In the genomic region with DNA sequence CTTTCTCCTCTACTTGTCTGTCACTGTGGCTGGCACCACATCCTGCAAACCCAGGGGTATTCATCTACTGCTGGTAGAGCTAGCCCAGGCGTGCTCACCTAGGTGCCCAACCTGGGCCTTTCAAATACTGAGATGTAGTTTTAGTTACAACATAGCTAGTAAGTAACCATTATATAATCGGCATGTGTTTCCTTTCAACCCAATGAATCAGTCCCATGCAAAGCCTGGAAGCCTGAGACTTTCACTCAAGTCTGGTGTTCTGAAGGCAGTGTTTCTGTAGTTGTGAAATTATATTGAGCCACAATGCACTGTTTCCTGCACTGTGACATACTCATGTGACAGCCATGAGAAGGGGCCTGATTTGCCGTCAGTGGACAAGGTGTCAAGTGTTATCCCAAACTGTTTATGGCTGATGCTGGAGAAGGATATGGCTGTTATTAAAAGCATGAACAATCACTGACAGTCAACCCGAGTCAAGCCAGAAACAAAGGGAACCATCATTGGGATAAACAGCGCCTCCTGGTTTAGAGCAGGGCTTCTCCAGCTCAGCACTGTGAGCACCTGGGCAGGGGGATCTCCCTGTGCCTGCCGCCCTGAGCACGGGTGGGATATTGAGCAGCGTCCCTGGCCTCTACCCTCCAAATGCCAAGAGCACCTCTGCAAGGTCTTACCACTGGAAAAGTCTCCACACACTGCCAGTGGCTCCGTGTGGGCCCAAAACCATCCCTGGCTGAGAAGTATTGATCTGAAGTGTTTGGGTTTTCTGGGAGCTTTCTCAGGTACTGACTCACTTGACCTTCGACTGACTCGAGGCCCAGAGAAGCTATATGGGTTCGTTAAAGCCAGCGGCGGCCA, we compare ENCODE assay signal across 8 cellular contexts. TPM values are rescaled to one million over a fixed set of nuclear protein-coding genes. Genes with fewer than 3 reads are reported as not detected.
A peak's percentile ranks its signal among the peaks of the same experiment; 100 is the strongest.
DNase-seq lines count a peak whose midpoint lies in the region; ATAC-seq and TF ChIP-seq lines count a peak whose summit lies in the region.

No MANE protein-coding gene starts in this region.

- H3K4me1 ChIP-seq in Loucy (ENCODE audit: insufficient read depth, low read length, poor library complexity, severe bottlenecking) (peaks cover 38% of the 10 kb centered on the region), adrenal gland (replicated peaks in 1 of 2) (peaks cover 25 to 37% of the 10 kb centered on the region in 2 donors), stomach (peaks cover 30 to 58% (median 39%) of the 10 kb centered on the region in 4 donors)

- peaks cover 37% of the 10 kb centered on the region; the same call in 1 of the 2 replicates for H3K36me3 ChIP-seq in Loucy (ENCODE audit: insufficient read depth, low read length)
- H3K36me3 ChIP-seq in adrenal gland (replicated peaks in 1 of 2) = peaks cover 0 to 42% of the 10 kb centered on the region in 2 donors
- H3K36me3 ChIP-seq in kidney epithelial cell (ENCODE audit: control insufficient read depth, insufficient read depth, low read length) = peaks cover 8% of the 10 kb centered on the region
- peaks cover 35 to 42% (median 41%) of the 10 kb centered on the region in 4 donors for H3K36me3 ChIP-seq in stomach

- H3K27me3 ChIP-seq in Loucy (ENCODE audit: insufficient read depth, low read length, poor library complexity, severe bottlenecking) (no peaks in the 10 kb centered on the region), adrenal gland (no peaks in the 10 kb centered on the region), kidney epithelial cell (ENCODE audit: control insufficient read depth, insufficient read depth, low read length) (no peaks in the 10 kb centered on the region), stomach (no peaks in the 10 kb centered on the region)

- DNase-seq in NCI-H510A treated with DMSO at 0.1 percent for 48 hours (lab: John Stamatoyannopoulos, UW) (peak; percentile 42), NCI-H510A (lab: John Stamatoyannopoulos, UW) (no peak), adrenal gland (peak in 6 of 7 donors; percentile 43 to 54 (median 46)), kidney epithelial cell (ENCODE audit: low read depth) (no peak), stomach (no peak)
- DNase-seq in effector CD8-positive, alpha-beta T cell (lab: John Stamatoyannopoulos, UW) = no peak

- H4K20me1 ChIP-seq in Loucy (ENCODE audit: insufficient read depth, low read length, poor library complexity, severe bottlenecking) = peaks cover 81% of the 10 kb centered on the region

- no peak for TF ChIP-seq EP300 in stomach (IDR thresholded peaks at IDR 0.05)

- TF ChIP-seq POLR2A in adrenal gland (IDR thresholded peaks at IDR 0.05) = peak in 1 of 2 donors; percentile 10
- no peak for TF ChIP-seq POLR2A in stomach (IDR thresholded peaks at IDR 0.05)

- no peaks in the 10 kb centered on the region for H3K9me2 ChIP-seq in Loucy (replicated peaks; ENCODE audit: low read depth, low read length)

- TF ChIP-seq CTCF in Loucy (conservative IDR thresholded peaks at IDR 0.05; ENCODE audit: low read length) (peak; percentile 59), adrenal gland (IDR thresholded peaks at IDR 0.05) (peak in 3 of 6 experiments; percentile 8 to 28 (median 19)), kidney epithelial cell (IDR thresholded peaks at IDR 0.05; ENCODE audit: insufficient read depth, low read length, poor library complexity, severe bottlenecking) (peak; percentile 47), stomach (IDR thresholded peaks at IDR 0.05) (peak in 2 of 7 experiments; percentile 16 to 30)

- H3K9me3 ChIP-seq in Loucy (ENCODE audit: insufficient read depth, low read depth, low read length) (no peaks in the 10 kb centered on the region), adrenal gland (replicated peaks in 1 of 3) (no peaks in the 10 kb centered on the region), stomach (no peaks in the 10 kb centered on the region)

- peak overlapping the region in 4 of 5 donors; percentile 90 to 100 (median 94) for H3K27ac ChIP-seq in adrenal gland
- H3K27ac ChIP-seq in stomach = peak overlapping the region; percentile 6 to 100 (median 91)

- ATAC-seq in GM18907 (IDR thresholded peaks at IDR 0.05; ENCODE audit: unreplicated experiment) = no peak

- peak overlapping the region; percentile 96 for H3K9ac ChIP-seq in Loucy (ENCODE audit: low read depth, low read length, poor library complexity, severe bottlenecking)

- intact Hi-C loops in adrenal gland (cut with DNase I) = loop anchor here in 1 of 2 donors (5.0 kb wide), 1 partner anchor 79 kb away; no protein-coding TSS in a partner anchor
- intact Hi-C loops in stomach (cut with DNase I; ENCODE audit: low total_unique reads) = no loop called here

- WGBS in adrenal gland, 4 donors = 12 to 19% (median 17%) methylated on average over 12 to 14 of the region's 14 CpGs
- WGBS in stomach, 5 donors = 13 to 19% (median 17%) methylated on average over 13 to 14 of the region's 14 CpGs

- H2AFZ ChIP-seq in Loucy (ENCODE audit: low read length) = no peak overlapping the region

- no peaks in the 10 kb centered on the region for H3F3A ChIP-seq in Loucy (ENCODE audit: low read depth)

- H3K4me2 ChIP-seq in Loucy (ENCODE audit: low read depth, low read length, poor library complexity, severe bottlenecking) = peak overlapping the region; percentile 98

- peaks cover 77% of the 10 kb centered on the region for H3K79me2 ChIP-seq in Loucy (ENCODE audit: insufficient read depth, low read length)

- H3K4me3 ChIP-seq in Loucy (ENCODE audit: low read length, poor library complexity, severe bottlenecking) (peak overlapping the region; percentile 94), adrenal gland (peak overlapping the region in 2 of 4 donors; percentile 55 to 99), kidney epithelial cell (ENCODE audit: low read depth, low read length) (peak overlapping the region; percentile 64), stomach (peak overlapping the region; percentile 89 to 98 (median 92))

RNA-seq across cellular contexts. Expression of a gene that starts 1.6 kb away (rescaled TPM):
- total RNA-seq in adrenal gland (100 to 1,000 TPM; 216 to 506 (median 277) TPM), kidney epithelial cell (412 and 420 TPM in 2 replicates), stomach (100 to 1,000 TPM; 119 to 202 (median 140) TPM)
- polyA plus RNA-seq in adrenal gland (100 to 1,000 TPM; 175 to 292 (median 178) TPM), stomach (100 to 1,000 TPM; 245 to 280 (median 247) TPM)

RNA-seq across cellular contexts. Expression of a gene that starts 1.9 kb away (rescaled TPM):
- total RNA-seq in adrenal gland = 10 to 100 TPM in 7 of 8 donors, 1 to 10 TPM in 1; 9.0 to 45.7 (median 13.2) TPM
- polyA plus RNA-seq in adrenal gland = 10 to 100 TPM in 2 of 3 donors, 1 to 10 TPM in 1; 9.2 to 36.6 (median 15.1) TPM
- total RNA-seq in kidney epithelial cell = 9.6 and 15.9 TPM in 2 replicates
- 10 to 100 TPM in 3 of 5 donors, 1 to 10 TPM in 2; 5.8 to 34.8 (median 13.0) TPM for total RNA-seq in stomach
- 1 to 10 TPM; 5.5 to 9.6 (median 6.1) TPM for polyA plus RNA-seq in stomach

RNA-seq across cellular contexts. Expression of a gene that starts 19.3 kb away (rescaled TPM):
- total RNA-seq in adrenal gland = 10 to 100 TPM; 29.1 to 47.0 (median 35.6) TPM
- polyA plus RNA-seq in adrenal gland = 10 to 100 TPM; 17.6 to 23.4 (median 19.2) TPM
- total RNA-seq in kidney epithelial cell = 23.3 and 34.2 TPM in 2 replicates
- total RNA-seq in stomach = 10 to 100 TPM in 4 of 5 donors, under 1 TPM in 1; 0.58 to 27.2 (median 15.6) TPM
- 10 to 100 TPM; 14.1 to 18.0 (median 14.9) TPM for polyA plus RNA-seq in stomach

RNA-seq across cellular contexts. Expression of a gene that starts 41.2 kb away (rescaled TPM):
- 10 to 100 TPM; 11.5 to 60.1 (median 41.6) TPM for total RNA-seq in adrenal gland
- polyA plus RNA-seq in adrenal gland = 10 to 100 TPM; 30.2 to 90.4 (median 84.3) TPM
- total RNA-seq in kidney epithelial cell = 19.5 and 31.9 TPM in 2 replicates
- 10 to 100 TPM; 13.6 to 77.9 (median 22.8) TPM for total RNA-seq in stomach
- polyA plus RNA-seq in stomach = 10 to 100 TPM; 14.7 to 28.2 (median 19.8) TPM

Comparison
In these comparisons a context has a peak if more than half of its experiments do, and no peak if none do; other contexts are left out.
1. DNase-seq: peak in NCI-H510A treated with DMSO at 0.1 percent for 48 hours (single experiment) and adrenal gland (6 of 7); none in NCI-H510A (single experiment), kidney epithelial cell (single experiment), stomach (single experiment) and effector CD8-positive, alpha-beta T cell (single experiment).